Comparison of ENCODE assay signal across 1 cellular context in the genomic region with DNA sequence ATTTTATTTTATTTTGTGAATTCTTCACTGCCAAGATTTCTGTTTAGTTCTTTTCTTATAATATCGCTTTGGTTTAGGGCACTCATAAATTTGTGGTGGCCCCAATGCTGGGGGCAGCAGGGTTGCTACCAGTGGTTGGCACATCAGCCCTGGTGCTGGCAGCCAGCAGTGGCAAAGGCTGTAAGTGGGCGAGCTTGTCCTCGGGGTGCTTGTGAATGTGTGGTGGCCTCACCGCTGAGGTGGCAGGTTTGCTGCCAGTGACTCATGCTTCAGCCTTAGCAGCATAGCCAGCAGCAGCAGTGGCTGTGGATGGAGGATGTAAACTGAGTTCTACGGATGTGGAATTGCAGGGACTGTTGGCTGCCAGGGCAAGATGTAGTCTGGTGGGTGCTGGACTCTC.
TF ChIP-seq lines count a peak whose summit lies in the region.

No MANE protein-coding gene starts in this region.

TF ChIP-seq in H1, 55 proteins besides CTCF, POLR2A, EP300 and RAD21 (continued from another document):
- TF ChIP-seq BRCA1 (IDR thresholded peaks at IDR 0.05; ENCODE audit: low read depth, low read length): no peak
- TF ChIP-seq, protein P1, sequence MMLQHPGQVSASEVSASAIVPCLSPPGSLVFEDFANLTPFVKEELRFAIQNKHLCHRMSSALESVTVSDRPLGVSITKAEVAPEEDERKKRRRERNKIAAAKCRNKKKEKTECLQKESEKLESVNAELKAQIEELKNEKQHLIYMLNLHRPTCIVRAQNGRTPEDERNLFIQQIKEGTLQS (IDR thresholded peaks at IDR 0.05; ENCODE audit: insufficient read depth, low read depth, low read length): no peak
- no peak for TF ChIP-seq SIRT6 (IDR thresholded peaks at IDR 0.05; ENCODE audit: low read length)
- TF ChIP-seq, protein P2, sequence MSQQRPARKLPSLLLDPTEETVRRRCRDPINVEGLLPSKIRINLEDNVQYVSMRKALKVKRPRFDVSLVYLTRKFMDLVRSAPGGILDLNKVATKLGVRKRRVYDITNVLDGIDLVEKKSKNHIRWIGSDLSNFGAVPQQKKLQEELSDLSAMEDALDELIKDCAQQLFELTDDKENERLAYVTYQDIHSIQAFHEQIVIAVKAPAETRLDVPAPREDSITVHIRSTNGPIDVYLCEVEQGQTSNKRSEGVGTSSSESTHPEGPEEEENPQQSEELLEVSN (IDR thresholded peaks at IDR 0.05): no peak
- no peak for TF ChIP-seq SIX5 (IDR thresholded peaks at IDR 0.05; ENCODE audit: low read depth, low read length)
- no peak for TF ChIP-seq GABPA (IDR thresholded peaks at IDR 0.05; ENCODE audit: borderline replicate concordance, insufficient read depth, low read length)
- no peak for TF ChIP-seq EGR1 (IDR thresholded peaks at IDR 0.05; ENCODE audit: borderline replicate concordance, low read depth, low read length)
